Comparison of ENCODE assay signal across 8 cellular contexts in the genomic region with DNA sequence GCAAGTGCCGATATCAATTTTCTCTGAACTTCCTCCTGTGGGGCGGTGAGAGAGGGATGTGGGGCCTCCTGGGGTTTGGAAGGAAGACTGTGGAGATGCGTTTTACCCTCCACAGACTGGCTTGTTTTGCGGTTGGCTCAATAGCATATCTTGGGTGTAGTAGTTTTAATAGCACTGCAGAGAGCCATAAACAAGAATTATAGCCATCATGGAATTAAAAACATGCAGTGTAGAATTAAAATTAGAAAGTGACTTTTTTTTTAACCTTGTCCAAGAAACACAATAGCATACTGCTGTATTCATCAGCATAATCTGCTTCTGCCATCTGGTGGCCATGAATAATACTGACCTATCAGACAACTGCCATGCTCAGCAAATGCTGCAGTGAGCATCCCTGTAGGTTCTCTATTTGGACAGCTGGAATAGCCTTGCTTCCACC. TPM values are rescaled to one million over a fixed set of nuclear protein-coding genes. Genes with fewer than 3 reads are reported as not detected.
DNase-seq lines count a peak whose midpoint lies in the region; ATAC-seq, FAIRE-seq and TF ChIP-seq lines count a peak whose summit lies in the region.

No MANE protein-coding gene starts in this region.

- CTCF ChIA-PET in activated CD8-positive, alpha-beta T cell treated with anti-CD3 and anti-CD28 coated beads for 36 hours (lab: Charles Lee), result interaction anchor here (0.7 to 2.2 kb wide), 10 partner anchors 12 to 448 kb away, joined by 3 to 8 read pairs (median 3); no protein-coding TSS in a partner anchor

- 28 to 40% (median 29%) methylated on average over 4 of the region's 4 CpGs for WGBS in ovary, 3 donors

- H3K36me3 ChIP-seq in ovary, result no peaks in the 10 kb centered on the region

- intact Hi-C loops in activated CD8-positive, alpha-beta T cell treated with anti-CD3 and anti-CD28 coated beads for 36 hours (cut with micrococcal nuclease), result loop anchor here (5.0 to 10.0 kb wide), 2 partner anchors 313 to 445 kb away; partner anchors contain the start of gene NHS
- intact Hi-C loops in ovary (cut with DNase I), result loop anchor here in 2 of 4 donors (5.0 to 10.0 kb wide), 2 partner anchors 315 to 448 kb away; partner anchors contain the start of gene NHS (in 2 of the 2)

- H3K9me3 ChIP-seq in ovary, result no peaks in the 10 kb centered on the region

- FAIRE-seq in A204.1 (lab: Jason Lieb, UNC), result peak; percentile 91

- DNase-seq in GM10266 (ENCODE audit: extremely low spot score) (peak; percentile 6), NCI-H510A (lab: John Stamatoyannopoulos, UW) (peak; percentile 33), fibroblast of villous mesenchyme (ENCODE audit: low read depth) (peak; percentile 70), ovary (peak; percentile 23 to 71 (median 48))
- DNase-seq in activated CD8-positive, alpha-beta T cell treated with anti-CD3 and anti-CD28 coated beads for 36 hours, result peak; percentile 56

- no peak overlapping the region for H3K27ac Mint-ChIP-seq in activated CD8-positive, alpha-beta T cell treated with anti-CD3 and anti-CD28 coated beads for 36 hours

- ATAC-seq in HG03135 (IDR thresholded peaks at IDR 0.05; ENCODE audit: unreplicated experiment) (peak; percentile 69), HG03439 (IDR thresholded peaks at IDR 0.05; ENCODE audit: unreplicated experiment) (no peak)
- peak; percentile 76 for ATAC-seq in activated CD8-positive, alpha-beta T cell treated with anti-CD3 and anti-CD28 coated beads for 36 hours

- no peaks in the 10 kb centered on the region for H3K36me3 Mint-ChIP-seq in activated CD8-positive, alpha-beta T cell treated with anti-CD3 and anti-CD28 coated beads for 36 hours (ENCODE audit: low read depth)

- no peak for TF ChIP-seq POLR2A in ovary (IDR thresholded peaks at IDR 0.05)

- H3K27me3 ChIP-seq in ovary, result no peaks in the 10 kb centered on the region

- no peak overlapping the region for H3K4me3 ChIP-seq in fibroblast of villous mesenchyme (ENCODE audit: low read depth, low read length)
- no peak overlapping the region for H3K4me3 ChIP-seq in ovary

- no peak overlapping the region for H3K27ac ChIP-seq in ovary

- peaks cover 4% of the 10 kb centered on the region for H3K4me1 Mint-ChIP-seq in activated CD8-positive, alpha-beta T cell treated with anti-CD3 and anti-CD28 coated beads for 36 hours (ENCODE audit: low read depth)

- TF ChIP-seq CTCF in GM10266 (IDR thresholded peaks at IDR 0.05; ENCODE audit: control insufficient read depth, insufficient read depth, low read depth, missing control alignments), result peak; percentile 46
- TF ChIP-seq CTCF in activated CD8-positive, alpha-beta T cell treated with anti-CD3 and anti-CD28 coated beads for 36 hours (IDR thresholded peaks at IDR 0.05), result peak; percentile 49
- TF ChIP-seq CTCF in fibroblast of villous mesenchyme (IDR thresholded peaks at IDR 0.05; ENCODE audit: insufficient read depth, low read depth, low read length), result peak; percentile 54
- TF ChIP-seq CTCF in ovary (IDR thresholded peaks at IDR 0.05), result peak in 2 of 3 donors; percentile 68 to 71

- POLR2A ChIA-PET in activated CD8-positive, alpha-beta T cell treated with anti-CD3 and anti-CD28 coated beads for 36 hours (lab: Charles Lee), result no interaction called here

- TF ChIP-seq EP300 in ovary (IDR thresholded peaks at IDR 0.05), result no peak

- H3K9me3 Mint-ChIP-seq in activated CD8-positive, alpha-beta T cell treated with anti-CD3 and anti-CD28 coated beads for 36 hours, result no peaks in the 10 kb centered on the region

- H3K27me3 Mint-ChIP-seq in activated CD8-positive, alpha-beta T cell treated with anti-CD3 and anti-CD28 coated beads for 36 hours, result peaks cover 2% of the 10 kb centered on the region

- H3K4me3 Mint-ChIP-seq in activated CD8-positive, alpha-beta T cell treated with anti-CD3 and anti-CD28 coated beads for 36 hours, result no peak overlapping the region

- H3K4me1 ChIP-seq in ovary (ENCODE audit: insufficient read depth), result no peaks in the 10 kb centered on the region

RNA-seq across cellular contexts. Expression of gene SCML1, which starts 47.3 kb away (rescaled TPM):
- 1 to 10 TPM; 4.1 to 4.6 TPM for total RNA-seq in activated CD8-positive, alpha-beta T cell treated with anti-CD3 and anti-CD28 coated beads for 36 hours
- total RNA-seq in fibroblast of villous mesenchyme (5.8 and 12.5 TPM in 2 replicates), ovary (10 to 100 TPM; 14.1 to 27.7 (median 22.8) TPM)
- 10 to 100 TPM; 17.4 to 17.6 TPM for polyA plus RNA-seq in ovary

Comparison
In these comparisons a context has a peak if more than half of its experiments do, and no peak if none do; other contexts are left out.
1. DNase-seq: peak in every context shown above with its lines; median percentile 70 in fibroblast of villous mesenchyme; 56 in activated CD8-positive, alpha-beta T cell treated with anti-CD3 and anti-CD28 coated beads for 36 hours; 48 in ovary; 33 in NCI-H510A; 6 in GM10266.